In genomic region chr15:89367485-89368451, GRCh38 we compare ENCODE assay signal across 8 cellular contexts. TPM values are rescaled to one million over a fixed set of nuclear protein-coding genes. Genes with fewer than 3 reads are reported as not detected.
DNase-seq lines count a peak whose midpoint lies in the region; ATAC-seq and TF ChIP-seq lines count a peak whose summit lies in the region.

No MANE protein-coding gene starts in this region.

- peaks cover 0 to 59% of the 10 kb centered on the region in 2 experiments; a peak in 1 of 4 replicates for H3K4me1 ChIP-seq in SK-N-SH (ENCODE audit: control insufficient read depth in 1 of 2, insufficient read depth in 2 of 2, low read depth in 1 of 2, low read length in 1 of 2)
- peaks cover 7% of the 10 kb centered on the region for H3K4me1 ChIP-seq in iPS DF 6.9 (ENCODE audit: control insufficient read depth, insufficient read depth, low read length)
- peaks cover 6 to 60% (median 19%) of the 10 kb centered on the region in 3 donors for H3K4me1 ChIP-seq in esophagus squamous epithelium

- CTCF ChIA-PET in SK-N-SH (lab: Yijun Ruan, JAX), result interaction anchor here (1.4 to 17.1 kb wide), 7 partner anchors 10 to 190 kb away, joined by 3 to 618 read pairs (median 15); no protein-coding TSS in a partner anchor

- H3K27ac ChIP-seq in SK-N-SH (ENCODE audit: low read depth in 2 of 2, low read length in 1 of 2) (peak overlapping the region in 1 of 2 experiments; percentile 65; a peak in 1 of 4 replicates), iPS DF 6.9 (ENCODE audit: low read length) (no peak overlapping the region), esophagus squamous epithelium (no peak overlapping the region)

- H3K27me3 ChIP-seq in SK-N-SH (ENCODE audit: insufficient read depth) (peaks cover 17% of the 10 kb centered on the region), iPS DF 6.9 (ENCODE audit: control insufficient read depth, insufficient read depth, low read length) (peaks cover 99% of the 10 kb centered on the region), esophagus squamous epithelium (peaks cover 32 to 100% (median 84%) of the 10 kb centered on the region in 4 donors)

- H2AFZ ChIP-seq in SK-N-SH (ENCODE audit: low read depth), result peak overlapping the region; percentile 68; the same call in 1 of the 2 replicates

- H3K36me3 ChIP-seq in SK-N-SH (replicated peaks in 1 of 2; ENCODE audit: control insufficient read depth in 1 of 2, insufficient read depth in 2 of 2, low read length in 1 of 2) (peaks cover 0 to 2% of the 10 kb centered on the region in 2 experiments), iPS DF 6.9 (ENCODE audit: control insufficient read depth, insufficient read depth, low read length) (no peaks in the 10 kb centered on the region), esophagus squamous epithelium (no peaks in the 10 kb centered on the region)

- no peaks in the 10 kb centered on the region for H3K9me2 ChIP-seq in SK-N-SH

- H3K9me3 ChIP-seq in SK-N-SH (no peaks in the 10 kb centered on the region), iPS DF 6.9 (ENCODE audit: control insufficient read depth, insufficient read depth, low read length) (no peaks in the 10 kb centered on the region), esophagus squamous epithelium (no peaks in the 10 kb centered on the region)

- TF ChIP-seq RAD21 in SK-N-SH (IDR thresholded peaks at IDR 0.05; ENCODE audit: low read length), result no peak

- POLR2A ChIA-PET in SK-N-SH (lab: Yijun Ruan, JAX), result interaction anchor here (1.0 to 1.8 kb wide), 4 partner anchors 16 to 32 kb away, joined by 3 to 5 read pairs (median 4); no protein-coding TSS in a partner anchor

- TF ChIP-seq CTCF in SK-N-SH (IDR thresholded peaks at IDR 0.05) (no peak), esophagus squamous epithelium (IDR thresholded peaks at IDR 0.05) (no peak)

- no peaks in the 10 kb centered on the region for H3K79me2 ChIP-seq in SK-N-SH (ENCODE audit: insufficient read depth)

- H4K20me1 ChIP-seq in SK-N-SH (ENCODE audit: insufficient read depth), result 0 out of 2 replicates have a peak, but pooled peaks cover 3% of the 10 kb centered on the region

- no peak for TF ChIP-seq EP300 in SK-N-SH (IDR thresholded peaks at IDR 0.05; ENCODE audit: borderline replicate concordance in 1 of 2, low read depth in 1 of 2, low read length in 1 of 2)

- H3K4me3 ChIP-seq in SK-N-SH (ENCODE audit: low read depth in 2 of 2, low read length in 1 of 2) (peak overlapping the region; percentile 52 to 64), iPS DF 6.9 (ENCODE audit: low read length) (peak overlapping the region; percentile 6; the same call in 1 of the 2 replicates), esophagus squamous epithelium (peak overlapping the region in 2 of 4 donors; percentile 6 to 48)

- no peak overlapping the region for H3K9ac ChIP-seq in SK-N-SH

- no peak for ATAC-seq in HG02981 (IDR thresholded peaks at IDR 0.05; ENCODE audit: unreplicated experiment)
- no peak for ATAC-seq in HG03520 (IDR thresholded peaks at IDR 0.05; ENCODE audit: unreplicated experiment)

- peak; percentile 20 for DNase-seq in stimulated activated CD4-positive, alpha-beta T cell treated with anti-CD3 and anti-CD28 coated beads, Interleukin-4, amount 100 ng/mL, for 1 hour
- no peak for DNase-seq in stimulated activated CD4-positive, alpha-beta T cell treated with anti-CD3 and anti-CD28 coated beads, Interleukin-2, amount 100 ng/mL, for 48 hours
- DNase-seq in SK-N-SH (peak; percentile 98), iPS DF 6.9 (ENCODE audit: low read depth, low spot score) (no peak), T1000 (lab: John Stamatoyannopoulos, UW) (no peak), esophagus squamous epithelium (lab: John Stamatoyannopoulos, UW) (no peak)

- intact Hi-C loops in esophagus squamous epithelium (cut with DNase I), result loop anchor here (5.0 kb wide), 1 partner anchor 50 kb away; no protein-coding TSS in a partner anchor

- whole genome bisulfite sequencing in SK-N-SH (ENCODE audit: low lambda C conversion rate), result 9% methylated on average over 56 of the region's 90 CpGs
- whole genome bisulfite sequencing in iPS DF 6.9 (ENCODE audit: insufficient coverage, insufficient read length), result no CpG with 5 or more reads among the region's 90 CpGs
- WGBS in esophagus squamous epithelium, 2 donors, result 4 to 20% methylated on average over 15 to 27 of the region's 90 CpGs

- peak overlapping the region; percentile 88 for H3K4me2 ChIP-seq in SK-N-SH

- no peak for TF ChIP-seq POLR2A in esophagus squamous epithelium (IDR thresholded peaks at IDR 0.05)

- H3F3A ChIP-seq in SK-N-SH (replicated peaks; ENCODE audit: insufficient read depth), result no peaks in the 10 kb centered on the region

TF ChIP-seq in SK-N-SH, 30 proteins besides CTCF, POLR2A, EP300 and RAD21:
- TF ChIP-seq GABPA (IDR thresholded peaks at IDR 0.05; ENCODE audit: low read depth), result peak; percentile 51
- TF ChIP-seq EZH2phosphoT487 (IDR thresholded peaks at IDR 0.05; ENCODE audit: borderline replicate concordance, low read depth), result no peak
- TF ChIP-seq NFIC (IDR thresholded peaks at IDR 0.05; ENCODE audit: borderline replicate concordance), result no peak
- no peak for TF ChIP-seq FOXM1 (IDR thresholded peaks at IDR 0.05; ENCODE audit: low read depth)
- TF ChIP-seq RFX5 (IDR thresholded peaks at IDR 0.05; ENCODE audit: low read length), result no peak
- peak; percentile 89 for TF ChIP-seq MAX (IDR thresholded peaks at IDR 0.05; ENCODE audit: low read depth)
- peak; percentile 44 for TF ChIP-seq MXI1 (IDR thresholded peaks at IDR 0.05; ENCODE audit: low read depth, low read length)
- TF ChIP-seq JUND (IDR thresholded peaks at IDR 0.05), result no peak
- TF ChIP-seq TEAD4 (IDR thresholded peaks at IDR 0.05; ENCODE audit: borderline replicate concordance, insufficient read depth), result no peak
- TF ChIP-seq, protein P1, sequence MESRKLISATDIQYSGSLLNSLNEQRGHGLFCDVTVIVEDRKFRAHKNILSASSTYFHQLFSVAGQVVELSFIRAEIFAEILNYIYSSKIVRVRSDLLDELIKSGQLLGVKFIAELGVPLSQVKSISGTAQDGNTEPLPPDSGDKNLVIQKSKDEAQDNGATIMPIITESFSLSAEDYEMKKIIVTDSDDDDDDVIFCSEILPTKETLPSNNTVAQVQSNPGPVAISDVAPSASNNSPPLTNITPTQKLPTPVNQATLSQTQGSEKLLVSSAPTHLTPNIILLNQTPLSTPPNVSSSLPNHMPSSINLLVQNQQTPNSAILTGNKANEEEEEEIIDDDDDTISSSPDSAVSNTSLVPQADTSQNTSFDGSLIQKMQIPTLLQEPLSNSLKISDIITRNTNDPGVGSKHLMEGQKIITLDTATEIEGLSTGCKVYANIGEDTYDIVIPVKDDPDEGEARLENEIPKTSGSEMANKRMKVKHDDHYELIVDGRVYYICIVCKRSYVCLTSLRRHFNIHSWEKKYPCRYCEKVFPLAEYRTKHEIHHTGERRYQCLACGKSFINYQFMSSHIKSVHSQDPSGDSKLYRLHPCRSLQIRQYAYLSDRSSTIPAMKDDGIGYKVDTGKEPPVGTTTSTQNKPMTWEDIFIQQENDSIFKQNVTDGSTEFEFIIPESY (IDR thresholded peaks at IDR 0.05; ENCODE audit: borderline replicate concordance, low read depth), result no peak
- TF ChIP-seq, protein P2, sequence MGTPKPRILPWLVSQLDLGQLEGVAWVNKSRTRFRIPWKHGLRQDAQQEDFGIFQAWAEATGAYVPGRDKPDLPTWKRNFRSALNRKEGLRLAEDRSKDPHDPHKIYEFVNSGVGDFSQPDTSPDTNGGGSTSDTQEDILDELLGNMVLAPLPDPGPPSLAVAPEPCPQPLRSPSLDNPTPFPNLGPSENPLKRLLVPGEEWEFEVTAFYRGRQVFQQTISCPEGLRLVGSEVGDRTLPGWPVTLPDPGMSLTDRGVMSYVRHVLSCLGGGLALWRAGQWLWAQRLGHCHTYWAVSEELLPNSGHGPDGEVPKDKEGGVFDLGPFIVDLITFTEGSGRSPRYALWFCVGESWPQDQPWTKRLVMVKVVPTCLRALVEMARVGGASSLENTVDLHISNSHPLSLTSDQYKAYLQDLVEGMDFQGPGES (IDR thresholded peaks at IDR 0.05; ENCODE audit: low read depth, low read length), result no peak
- TF ChIP-seq POLR2AphosphoS5 (IDR thresholded peaks at IDR 0.05; ENCODE audit: low read depth, low read length), result no peak
- no peak for TF ChIP-seq RXRA (IDR thresholded peaks at IDR 0.05; ENCODE audit: borderline replicate concordance, low read depth)
- no peak for TF ChIP-seq SIN3A (IDR thresholded peaks at IDR 0.05; ENCODE audit: borderline replicate concordance, low read depth, low read length)
- TF ChIP-seq ELF1 (IDR thresholded peaks at IDR 0.05), result no peak
- TF ChIP-seq YY1 (IDR thresholded peaks at IDR 0.05; ENCODE audit: low read depth), result no peak
- no peak for TF ChIP-seq GATA2 (CRISPR knock-in tag; IDR thresholded peaks at IDR 0.05)
TF ChIP-seq in SK-N-SH: peak in this region for 3.

RNA-seq across cellular contexts. Expression of gene POLG, which starts 33.1 kb away (rescaled TPM):
- 24.9 and 25.1 TPM in 2 replicates for polyA plus RNA-seq in SK-N-SH (2012; rRNA removed)
- polyA plus RNA-seq in SK-N-SH (2012; cell fraction: cytosol; rRNA removed), result 13.4 and 18.8 TPM in 2 replicates
- 145 and 160 TPM in 2 replicates for polyA plus RNA-seq in SK-N-SH (2012; cell fraction: nucleus; rRNA removed)
- 10 to 100 TPM; 38.4 to 60.7 (median 52.9) TPM for total RNA-seq in esophagus squamous epithelium

Comparison
In these comparisons a context has a peak if more than half of its experiments do, and no peak if none do; other contexts are left out.
1. DNase-seq: peak in stimulated activated CD4-positive, alpha-beta T cell treated with anti-CD3 and anti-CD28 coated beads, Interleukin-4, amount 100 ng/mL, for 1 hour (single experiment) and SK-N-SH (single experiment); none in stimulated activated CD4-positive, alpha-beta T cell treated with anti-CD3 and anti-CD28 coated beads, Interleukin-2, amount 100 ng/mL, for 48 hours (0 of 2), iPS DF 6.9 (single experiment), T1000 (single experiment) and esophagus squamous epithelium (single experiment).